ENCODE assay signal across 8 cellular contexts in genomic region chr1:161133220-161133740, GRCh38. TPM values are rescaled to one million over a fixed set of nuclear protein-coding genes. Genes with fewer than 3 reads are reported as not detected.
DNase-seq lines count a peak whose midpoint lies in the region; ATAC-seq and TF ChIP-seq lines count a peak whose summit lies in the region.

No MANE protein-coding gene starts in this region.

- peak overlapping the region; percentile 79 for H3K27ac ChIP-seq in SJCRH30
- peak overlapping the region; percentile 89 to 91 for H3K27ac ChIP-seq in tibial artery

- peak; percentile 66 for DNase-seq in NCI-H82 (lab: John Stamatoyannopoulos, UW)
- no peak for DNase-seq in NCI-H82 treated with DMSO at 0.1 percent for 48 hours (lab: John Stamatoyannopoulos, UW; ENCODE audit: unreplicated experiment)
- DNase-seq in SJCRH30: no peak
- DNase-seq in tibial artery: no peak
- DNase-seq in COLO829 (ENCODE audit: low spot score): no peak
- DNase-seq in stimulated activated naive CD4-positive, alpha-beta T cell treated with Interleukin-2 at 50 U/mL for 16 hours (lab: John Stamatoyannopoulos, UW): no peak

- H3K4me3 ChIP-seq in SJCRH30 (peak overlapping the region; percentile 73), iPS-11a (ENCODE audit: low read depth, low read length) (peak overlapping the region; percentile 75), tibial artery (peak overlapping the region; percentile 74 to 85)

- H3K27me3 ChIP-seq in SJCRH30 (no peaks in the 10 kb centered on the region), tibial artery (no peaks in the 10 kb centered on the region)

- intact Hi-C loops in tibial artery (cut with DNase I; ENCODE audit: low total_unique reads): no loop called here

- H3K9me3 ChIP-seq in SJCRH30 (replicated peaks) (no peaks in the 10 kb centered on the region), tibial artery (no peaks in the 10 kb centered on the region)

- no peak for TF ChIP-seq CTCF in tibial artery (IDR thresholded peaks at IDR 0.05)

- H3K36me3 ChIP-seq in SJCRH30 (no peaks in the 10 kb centered on the region), tibial artery (peaks cover 11 to 16% (median 13%) of the 10 kb centered on the region in 3 donors)

- H3K4me1 ChIP-seq in SJCRH30: peaks cover 28% of the 10 kb centered on the region
- H3K4me1 ChIP-seq in tibial artery: peaks cover 0 to 52% (median 38%) of the 10 kb centered on the region in 4 donors

- ATAC-seq in HG03565 (IDR thresholded peaks at IDR 0.05; ENCODE audit: unreplicated experiment): no peak

RNA-seq across cellular contexts. Expression of gene DEDD, which starts 0.8 kb away (rescaled TPM):
- total RNA-seq in SJCRH30 (2014; rRNA removed; shearing (Covaris generic)): 19.4 and 24.1 TPM in 2 replicates

RNA-seq across cellular contexts. Expression of gene NIT1, which starts 15.4 kb away (rescaled TPM):
- total RNA-seq in SJCRH30 (2014; rRNA removed; shearing (Covaris generic)): 12.8 and 17.2 TPM in 2 replicates

RNA-seq across cellular contexts. Expression of gene PFDN2, which starts 15.4 kb away (rescaled TPM):
- 78.2 and 78.5 TPM in 2 replicates for total RNA-seq in SJCRH30 (2014; rRNA removed; shearing (Covaris generic))

RNA-seq across cellular contexts. Expression of gene UFC1, which starts 20.5 kb away (rescaled TPM):
- 51.6 and 53.0 TPM in 2 replicates for total RNA-seq in SJCRH30 (2014; rRNA removed; shearing (Covaris generic))

RNA-seq across cellular contexts. Expression of gene USP21, which starts 26.0 kb away (rescaled TPM):
- total RNA-seq in SJCRH30 (2014; rRNA removed; shearing (Covaris generic)): 16.0 and 17.6 TPM in 2 replicates
